Comparison of ENCODE assay signal across 26 cellular contexts in the genomic region with DNA sequence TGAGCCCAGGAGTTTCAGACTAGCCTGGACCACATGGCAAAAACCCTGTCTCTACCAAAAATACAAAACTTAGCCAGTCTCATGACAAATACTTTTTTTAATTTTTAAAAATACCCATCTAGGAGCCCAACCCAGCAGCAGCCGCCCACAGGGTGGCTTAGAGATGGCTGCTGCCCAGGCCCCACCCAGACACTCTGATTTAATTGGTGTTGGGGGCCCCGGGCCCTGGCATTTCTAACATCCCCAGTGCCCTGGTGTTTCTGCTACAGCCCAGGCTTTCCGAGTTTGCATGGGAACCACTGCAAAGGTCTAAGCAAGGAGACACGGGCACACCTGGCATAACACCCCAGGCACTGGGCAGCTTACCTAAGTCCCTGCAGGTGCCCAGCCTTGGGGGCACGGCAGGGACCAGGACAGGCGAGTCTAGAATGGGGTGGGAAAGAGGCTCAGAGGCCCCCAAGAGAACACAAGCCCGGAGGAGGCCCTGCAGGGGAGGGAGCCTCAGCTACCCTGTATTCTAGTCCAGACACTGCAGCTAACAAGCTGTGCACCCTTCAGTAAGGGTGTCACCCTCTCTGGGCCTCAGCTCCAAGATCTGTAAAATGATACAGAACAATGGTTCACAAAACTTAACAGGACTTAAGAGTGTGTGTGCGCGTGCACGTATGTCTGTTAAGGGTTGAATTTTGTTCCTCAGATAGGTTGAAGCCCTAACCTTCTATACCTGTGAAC. TPM values are rescaled to one million over a fixed set of nuclear protein-coding genes. Genes with fewer than 3 reads are reported as not detected.
DNase-seq lines count a peak whose midpoint lies in the region; ATAC-seq, FAIRE-seq and TF ChIP-seq lines count a peak whose summit lies in the region.
"Had no signal": no experiment of that assay in that cellular context is flagged by ENCODE, and none has a peak within 500 bp of the region (broad histone marks: within the 10 kb centered on the region; RNA-seq: fewer than 3 reads in every experiment).

No MANE protein-coding gene starts in this region.

- no peaks in the 10 kb centered on the region for H3K9me3 ChIP-seq in SK-N-SH
- H3K9me3 ChIP-seq in lower lobe of right lung, result no peaks in the 10 kb centered on the region
- no peaks in the 10 kb centered on the region for H3K9me3 ChIP-seq in left lung

- TF ChIP-seq CTCF in SK-N-SH (IDR thresholded peaks at IDR 0.05), result no peak
- TF ChIP-seq CTCF in RWPE1 (conservative IDR thresholded peaks at IDR 0.05; ENCODE audit: low read depth), result no peak
- no peak for TF ChIP-seq CTCF in lower lobe of right lung (IDR thresholded peaks at IDR 0.05)
- no peak for TF ChIP-seq CTCF in MCF 10A (IDR thresholded peaks at IDR 0.05; ENCODE audit: unreplicated experiment)
- TF ChIP-seq CTCF in left lung (IDR thresholded peaks at IDR 0.05), result no peak

- CTCF ChIA-PET in SK-N-SH (lab: Yijun Ruan, JAX) (interaction anchor here (1.6 to 8.6 kb wide), 2 partner anchors 319 to 430 kb away, joined by 3 to 103 read pairs; no protein-coding TSS in a partner anchor), RWPE1 (lab: Yijun Ruan, JAX) (interaction anchor here (0.6 to 1.0 kb wide), 2 partner anchors 119 to 430 kb away, joined by 3 to 4 read pairs; no protein-coding TSS in a partner anchor), MCF 10A (lab: Yijun Ruan, JAX) (interaction anchor here (0.6 to 7.3 kb wide), 7 partner anchors 11 to 522 kb away, joined by 3 to 127 read pairs (median 4); no protein-coding TSS in a partner anchor)

- H3K36me3 Mint-ChIP-seq in MCF 10A (ENCODE audit: insufficient read depth, unreplicated experiment), result no peaks in the 10 kb centered on the region
- H3K36me3 Mint-ChIP-seq: CD8-positive, alpha-beta memory T cell had no signal

- POLR2A ChIA-PET in SK-N-SH (lab: Yijun Ruan, JAX), result no interaction called here
- POLR2A ChIA-PET in RWPE1 (lab: Yijun Ruan, JAX; ENCODE audit: low non-redundant PET), result no interaction called here
- POLR2A ChIA-PET in MCF 10A (lab: Yijun Ruan, JAX), result no interaction called here

- no peaks in the 10 kb centered on the region for H3K27me3 ChIP-seq in SK-N-SH (ENCODE audit: insufficient read depth)
- H3K27me3 ChIP-seq in lower lobe of right lung (ENCODE audit: low read depth), result no peaks in the 10 kb centered on the region
- peaks cover 0 to 4% of the 10 kb centered on the region in 2 donors for H3K27me3 ChIP-seq in left lung
- H3K27me3 ChIP-seq: SJSA1 had no signal

- H3K4me2 ChIP-seq in SK-N-SH, result no peak overlapping the region
- H3K4me2 ChIP-seq: KMS-11 had no signal

- BruUV-seq in MCF 10A (replicated peaks; lab: Mats Ljungman, UMichigan), result no TSS peak

- no peak overlapping the region for H2AFZ ChIP-seq in SK-N-SH (ENCODE audit: low read depth)

- H3K9me3 Mint-ChIP-seq in MCF 10A (ENCODE audit: unreplicated experiment), result no peaks in the 10 kb centered on the region
- H3K9me3 Mint-ChIP-seq: CD8-positive, alpha-beta memory T cell; HFFc6 had no signal

- H3F3A ChIP-seq in SK-N-SH (replicated peaks; ENCODE audit: insufficient read depth), result no peaks in the 10 kb centered on the region

- H3K27ac Mint-ChIP-seq in MCF 10A (ENCODE audit: low read depth, unreplicated experiment), result no peak overlapping the region
- H3K27ac Mint-ChIP-seq: CD8-positive, alpha-beta memory T cell; HFFc6 had no signal

- peak; percentile 77 for FAIRE-seq in urothelium cell line (lab: Jason Lieb, UNC)

- WGBS in SK-N-SH (ENCODE audit: low lambda C conversion rate), result 79% methylated on average over 10 of the region's 10 CpGs

- ATAC-seq in SK-N-SH treated with all-trans-retinoic acid at 6 μM for 48 hours, result no peak
- ATAC-seq in lower lobe of right lung, result no peak
- no peak for ATAC-seq in HG02588 (IDR thresholded peaks at IDR 0.05; ENCODE audit: unreplicated experiment)
- no peak for ATAC-seq in left lung

- no peak overlapping the region for H3K9ac ChIP-seq in SK-N-SH
- H3K9ac ChIP-seq: KMS-11 had no signal

- no peaks in the 10 kb centered on the region for H4K20me1 ChIP-seq in SK-N-SH (ENCODE audit: insufficient read depth)

- no peak for TF ChIP-seq RAD21 in SK-N-SH (IDR thresholded peaks at IDR 0.05; ENCODE audit: low read length)

- peaks cover 0 to 25% of the 10 kb centered on the region in 2 experiments; a peak in 1 of 4 replicates for H3K4me1 ChIP-seq in SK-N-SH (ENCODE audit: control insufficient read depth in 1 of 2, insufficient read depth in 2 of 2, low read depth in 1 of 2, low read length in 1 of 2)
- no peaks in the 10 kb centered on the region for H3K4me1 ChIP-seq in lower lobe of right lung
- H3K4me1 ChIP-seq in left lung, result peaks cover 5 to 6% of the 10 kb centered on the region in 2 donors

- H3K4me3 ChIP-seq in SK-N-SH (ENCODE audit: low read depth in 2 of 2, low read length in 1 of 2), result no peak overlapping the region
- H3K4me3 ChIP-seq in lower lobe of right lung, result no peak overlapping the region
- no peak overlapping the region for H3K4me3 ChIP-seq in left lung
- H3K4me3 ChIP-seq: SJSA1 had no signal

- H3K27me3 Mint-ChIP-seq in MCF 10A (ENCODE audit: insufficient read depth, unreplicated experiment), result no peaks in the 10 kb centered on the region
- H3K27me3 Mint-ChIP-seq: CD8-positive, alpha-beta memory T cell had no signal

- intact Hi-C loops in lower lobe of right lung (cut with DNase I) (no loop called here), MCF 10A (cut with micrococcal nuclease) (no loop called here), left lung (cut with DNase I) (loop anchor here in 1 of 2 donors (5.0 to 10.0 kb wide), 2 partner anchors 323 to 421 kb away; no protein-coding TSS in a partner anchor)

- H3K4me3 Mint-ChIP-seq in MCF 10A (ENCODE audit: unreplicated experiment), result no peak overlapping the region
- H3K4me3 Mint-ChIP-seq: CD8-positive, alpha-beta memory T cell; HFFc6 had no signal

- H3K36me3 ChIP-seq in SK-N-SH (replicated peaks in 1 of 2; ENCODE audit: control insufficient read depth in 1 of 2, insufficient read depth in 2 of 2, low read length in 1 of 2), result no peaks in the 10 kb centered on the region
- no peaks in the 10 kb centered on the region for H3K36me3 ChIP-seq in lower lobe of right lung
- H3K36me3 ChIP-seq in left lung, result no peaks in the 10 kb centered on the region
- H3K36me3 ChIP-seq: SJSA1 had no signal

- DNase-seq in SK-N-SH (peak; percentile 9), RWPE1 (ENCODE audit: low spot score) (no peak), lower lobe of right lung (peak; percentile 23), urothelium cell line (ENCODE audit: low spot score) (no peak), MCF 10A (ENCODE audit: unreplicated experiment) (no peak), left lung (no peak)
- DNase-seq: AML-193; Calu3; DMS53; EL; HFFc6; NCI-H1105; NCI-H146; NCI-H2029; NCI-H226; NCI-H510A treated with DMSO at 0.1 percent for 48 hours; NCI-H774; NK-92 treated with Interleukin-12 subunit alpha and Interleukin-12 subunit beta, amount 100 ng/mL, for 24 hours had no signal

- no peaks in the 10 kb centered on the region for H3K79me2 ChIP-seq in SK-N-SH (ENCODE audit: insufficient read depth)

- H3K9me2 ChIP-seq in SK-N-SH, result no peaks in the 10 kb centered on the region

- H3K27ac ChIP-seq in SK-N-SH (ENCODE audit: low read depth in 2 of 2, low read length in 1 of 2) (no peak overlapping the region), RWPE1 (peak overlapping the region; percentile 2; the same call in 1 of the 2 replicates), lower lobe of right lung (no peak overlapping the region), left lung (no peak overlapping the region)
- H3K27ac ChIP-seq: 22Rv1, C4-2B, HL-60, KMS-11, SJSA1 had no signal

- no peak for TF ChIP-seq EP300 in SK-N-SH (IDR thresholded peaks at IDR 0.05; ENCODE audit: borderline replicate concordance in 1 of 2, low read depth in 1 of 2, low read length in 1 of 2)

- no peaks in the 10 kb centered on the region for H3K4me1 Mint-ChIP-seq in MCF 10A (ENCODE audit: insufficient read depth, unreplicated experiment)

TF ChIP-seq in SK-N-SH, 30 proteins besides CTCF, POLR2A, EP300 and RAD21 (continues in another document):
- TF ChIP-seq RFX5 (IDR thresholded peaks at IDR 0.05; ENCODE audit: low read length) (no peak), FOSL2 (IDR thresholded peaks at IDR 0.05; ENCODE audit: borderline replicate concordance, low read depth) (no peak)

TF ChIP-seq in SK-N-SH treated with all-trans-retinoic acid at 6 μM for 48 hours, 23 proteins besides CTCF, POLR2A, EP300 and RAD21:
- TF ChIP-seq, protein P1, sequence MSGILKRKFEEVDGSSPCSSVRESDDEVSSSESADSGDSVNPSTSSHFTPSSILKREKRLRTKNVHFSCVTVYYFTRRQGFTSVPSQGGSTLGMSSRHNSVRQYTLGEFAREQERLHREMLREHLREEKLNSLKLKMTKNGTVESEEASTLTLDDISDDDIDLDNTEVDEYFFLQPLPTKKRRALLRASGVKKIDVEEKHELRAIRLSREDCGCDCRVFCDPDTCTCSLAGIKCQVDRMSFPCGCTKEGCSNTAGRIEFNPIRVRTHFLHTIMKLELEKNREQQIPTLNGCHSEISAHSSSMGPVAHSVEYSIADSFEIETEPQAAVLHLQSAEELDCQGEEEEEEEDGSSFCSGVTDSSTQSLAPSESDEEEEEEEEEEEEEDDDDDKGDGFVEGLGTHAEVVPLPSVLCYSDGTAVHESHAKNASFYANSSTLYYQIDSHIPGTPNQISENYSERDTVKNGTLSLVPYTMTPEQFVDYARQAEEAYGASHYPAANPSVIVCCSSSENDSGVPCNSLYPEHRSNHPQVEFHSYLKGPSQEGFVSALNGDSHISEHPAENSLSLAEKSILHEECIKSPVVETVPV (CRISPR knock-in tag; IDR thresholded peaks at IDR 0.05), result no peak
- no peak for TF ChIP-seq OSR1 (CRISPR knock-in tag; IDR thresholded peaks at IDR 0.05)

RNA-seq across cellular contexts. Expression of a gene that starts 48.8 kb away (rescaled TPM):
- 5.6 and 8.5 TPM in 2 replicates for polyA plus RNA-seq in SK-N-SH (2012; rRNA removed)
- polyA plus RNA-seq in SK-N-SH (2012; cell fraction: cytosol; rRNA removed), result 11.5 and 13.0 TPM in 2 replicates
- polyA plus RNA-seq in SK-N-SH (2012; cell fraction: nucleus; rRNA removed), result 4.5 and 5.8 TPM in 2 replicates
- total RNA-seq in lower lobe of right lung (1.7 TPM), MCF 10A (2022) (5.8 and 6.6 TPM in 2 replicates), left lung (10 to 100 TPM in 1 of 2 donors, 1 to 10 TPM in 1; 9.6 to 14.1 TPM)

Comparison
In these comparisons a context has a peak if more than half of its experiments do, and no peak if none do; other contexts are left out.
1. DNase-seq: peak in SK-N-SH (single experiment) and lower lobe of right lung (single experiment); none in RWPE1 (single experiment), urothelium cell line (single experiment), MCF 10A (single experiment) and left lung (0 of 2).